1 cellular context compared by ENCODE assay signal in the genomic region with DNA sequence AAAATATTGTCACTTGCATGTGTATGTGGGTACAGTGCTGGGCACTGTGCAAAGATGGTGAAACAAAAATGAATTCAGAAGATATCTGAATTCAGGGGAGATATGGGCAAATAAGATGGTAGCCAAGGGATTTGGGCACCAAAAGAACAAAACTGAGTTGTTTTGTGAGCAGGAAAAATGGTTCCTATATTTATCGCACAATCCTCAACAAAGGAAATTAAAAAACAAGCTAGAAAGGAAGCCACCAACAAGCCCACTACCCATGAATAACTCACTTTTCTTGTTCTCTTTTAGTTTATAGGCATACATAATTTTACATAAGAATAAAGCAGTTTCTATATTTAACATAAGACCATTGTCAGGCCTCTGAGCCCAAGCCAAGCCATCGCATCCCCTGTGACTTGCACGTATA.
TF ChIP-seq lines count a peak whose summit lies in the region.

No MANE protein-coding gene starts in this region.

TF ChIP-seq in GM23338, 12 proteins besides CTCF, POLR2A, EP300 and RAD21:
- TF ChIP-seq, protein P1, sequence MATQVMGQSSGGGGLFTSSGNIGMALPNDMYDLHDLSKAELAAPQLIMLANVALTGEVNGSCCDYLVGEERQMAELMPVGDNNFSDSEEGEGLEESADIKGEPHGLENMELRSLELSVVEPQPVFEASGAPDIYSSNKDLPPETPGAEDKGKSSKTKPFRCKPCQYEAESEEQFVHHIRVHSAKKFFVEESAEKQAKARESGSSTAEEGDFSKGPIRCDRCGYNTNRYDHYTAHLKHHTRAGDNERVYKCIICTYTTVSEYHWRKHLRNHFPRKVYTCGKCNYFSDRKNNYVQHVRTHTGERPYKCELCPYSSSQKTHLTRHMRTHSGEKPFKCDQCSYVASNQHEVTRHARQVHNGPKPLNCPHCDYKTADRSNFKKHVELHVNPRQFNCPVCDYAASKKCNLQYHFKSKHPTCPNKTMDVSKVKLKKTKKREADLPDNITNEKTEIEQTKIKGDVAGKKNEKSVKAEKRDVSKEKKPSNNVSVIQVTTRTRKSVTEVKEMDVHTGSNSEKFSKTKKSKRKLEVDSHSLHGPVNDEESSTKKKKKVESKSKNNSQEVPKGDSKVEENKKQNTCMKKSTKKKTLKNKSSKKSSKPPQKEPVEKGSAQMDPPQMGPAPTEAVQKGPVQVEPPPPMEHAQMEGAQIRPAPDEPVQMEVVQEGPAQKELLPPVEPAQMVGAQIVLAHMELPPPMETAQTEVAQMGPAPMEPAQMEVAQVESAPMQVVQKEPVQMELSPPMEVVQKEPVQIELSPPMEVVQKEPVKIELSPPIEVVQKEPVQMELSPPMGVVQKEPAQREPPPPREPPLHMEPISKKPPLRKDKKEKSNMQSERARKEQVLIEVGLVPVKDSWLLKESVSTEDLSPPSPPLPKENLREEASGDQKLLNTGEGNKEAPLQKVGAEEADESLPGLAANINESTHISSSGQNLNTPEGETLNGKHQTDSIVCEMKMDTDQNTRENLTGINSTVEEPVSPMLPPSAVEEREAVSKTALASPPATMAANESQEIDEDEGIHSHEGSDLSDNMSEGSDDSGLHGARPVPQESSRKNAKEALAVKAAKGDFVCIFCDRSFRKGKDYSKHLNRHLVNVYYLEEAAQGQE (IDR thresholded peaks at IDR 0.05; ENCODE audit: unreplicated experiment), result no peak
- TF ChIP-seq STAT1 (IDR thresholded peaks at IDR 0.05; ENCODE audit: unreplicated experiment) (no peak), NANOG (IDR thresholded peaks at IDR 0.05; ENCODE audit: borderline replicate concordance) (peak; percentile 36; the same call in 1 of the 2 replicates), JUNB (IDR thresholded peaks at IDR 0.05; ENCODE audit: unreplicated experiment) (no peak), EZH2 (IDR thresholded peaks at IDR 0.05; ENCODE audit: low read depth, unreplicated experiment) (no peak)
- TF ChIP-seq, protein P2, sequence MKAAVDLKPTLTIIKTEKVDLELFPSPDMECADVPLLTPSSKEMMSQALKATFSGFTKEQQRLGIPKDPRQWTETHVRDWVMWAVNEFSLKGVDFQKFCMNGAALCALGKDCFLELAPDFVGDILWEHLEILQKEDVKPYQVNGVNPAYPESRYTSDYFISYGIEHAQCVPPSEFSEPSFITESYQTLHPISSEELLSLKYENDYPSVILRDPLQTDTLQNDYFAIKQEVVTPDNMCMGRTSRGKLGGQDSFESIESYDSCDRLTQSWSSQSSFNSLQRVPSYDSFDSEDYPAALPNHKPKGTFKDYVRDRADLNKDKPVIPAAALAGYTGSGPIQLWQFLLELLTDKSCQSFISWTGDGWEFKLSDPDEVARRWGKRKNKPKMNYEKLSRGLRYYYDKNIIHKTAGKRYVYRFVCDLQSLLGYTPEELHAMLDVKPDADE (IDR thresholded peaks at IDR 0.05), result no peak
